ENCODE assay signal across 24 cellular contexts in the genomic region with DNA sequence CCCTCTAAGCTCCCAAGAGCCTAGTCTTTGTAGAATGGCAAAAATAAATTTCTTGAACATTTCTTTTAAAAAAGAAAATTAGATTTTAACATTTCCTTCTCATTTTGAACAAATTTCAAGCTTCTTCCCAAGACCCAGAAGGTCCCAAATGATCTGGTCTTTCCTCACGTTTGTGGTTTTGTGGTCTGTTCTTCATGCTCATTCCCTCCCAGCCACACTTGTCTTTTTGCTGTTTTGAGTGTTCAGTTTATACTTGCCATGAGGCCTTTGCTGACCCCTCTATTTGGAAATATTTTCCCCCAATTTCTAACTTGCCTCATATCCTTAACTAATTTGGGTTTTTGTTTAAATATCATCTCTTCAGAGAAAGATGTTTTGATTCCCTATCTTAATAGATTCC.
"Had no signal": no experiment of that assay in that cellular context is flagged by ENCODE, and none has a peak within 500 bp of the region (broad histone marks: within the 10 kb centered on the region; RNA-seq: fewer than 3 reads in every experiment).

No MANE protein-coding gene starts in this region.

- H3K9me3 ChIP-seq: adrenal gland, breast epithelium, Peyer's patch, SJSA1 had no signal

- DNase-seq: activated CD4-positive, alpha-beta T cell treated with anti-CD3 and anti-CD28 coated beads for 4 hours; activated CD8-positive, alpha-beta memory T cell treated with anti-CD3 and anti-CD28 coated beads, Interleukin-2, amount 50 U/mL, for 4 hours; activated CD8-positive, alpha-beta T cell treated with anti-CD3 and anti-CD28 coated beads for 36 hours; activated naive CD4-positive, alpha-beta T cell treated with anti-CD3 and anti-CD28 coated beads, Interleukin-2, amount 50 U/mL, for 16 hours; activated naive CD8-positive, alpha-beta T cell treated with anti-CD3 and anti-CD28 coated beads, Interleukin-2, amount 10 ng/mL, durations not matched to agents 7 days and 5 days; activated T-cell treated with anti-CD3 and anti-CD28 coated beads, Interleukin-2, amount 50 U/mL, for 72 hours; adrenal gland; aorta; caudate nucleus; Kasumi-1; NCI-H1092 treated with DMSO at 0.1 percent for 48 hours; NCI-H1436; NCI-H1694 treated with DMSO at 0.1 percent for 48 hours; NCI-H2029 treated with DMSO at 0.1 percent for 48 hours; NCI-H345; NCI-H510A; NCI-H526 treated with DMSO at 0.1 percent for 48 hours; NCI-H82; Peyer's patch; SHP77 had no signal

- H3K36me3 ChIP-seq: adrenal gland, breast epithelium, Peyer's patch, SJSA1 had no signal

- ATAC-seq: activated CD4-positive, CD25-positive, alpha-beta regulatory T cell treated with anti-CD3 and anti-CD28 coated beads, Interleukin-2, amount 50 U/mL, for 24 hours; activated CD8-positive, alpha-beta T cell treated with anti-CD3 and anti-CD28 coated beads for 36 hours; activated T-cell treated with anti-CD3 and anti-CD28 coated beads, Interleukin-2, amount 50 U/mL, for 72 hours; SK-N-SH treated with all-trans-retinoic acid at 6 μM for 48 hours had no signal

- H3K27ac ChIP-seq: adrenal gland, breast epithelium, Peyer's patch, SJSA1 had no signal

- H3K4me3 ChIP-seq: adrenal gland, breast epithelium, Peyer's patch, SJSA1 had no signal

- H3K4me1 ChIP-seq: adrenal gland, breast epithelium, Peyer's patch had no signal

- H3K27me3 ChIP-seq: adrenal gland, breast epithelium, Peyer's patch, SJSA1 had no signal
